In genomic region chr12:54945082-54945481, GRCh38 we compare ENCODE assay signal across 24 cellular contexts. TPM values are rescaled to one million over a fixed set of nuclear protein-coding genes. Genes with fewer than 3 reads are reported as not detected.
DNase-seq lines count a peak whose midpoint lies in the region; ATAC-seq and TF ChIP-seq lines count a peak whose summit lies in the region.
"Had no signal": no experiment of that assay in that cellular context is flagged by ENCODE, and none has a peak within 500 bp of the region (broad histone marks: within the 10 kb centered on the region; RNA-seq: fewer than 3 reads in every experiment).

No MANE protein-coding gene starts in this region.

- no peak for TF ChIP-seq CTCF in VCaP (conservative IDR thresholded peaks at IDR 0.05)
- TF ChIP-seq CTCF in fibroblast of the aortic adventitia (IDR thresholded peaks at IDR 0.05; ENCODE audit: insufficient read depth, low read length), result no peak
- TF ChIP-seq CTCF in lung (IDR thresholded peaks at IDR 0.05; ENCODE audit: control extremely low read depth, extremely low read depth), result no peak
- TF ChIP-seq CTCF in spleen (IDR thresholded peaks at IDR 0.05 in 8 of 11, conservative IDR thresholded peaks at IDR 0.05 in 3 of 11), result no peak

- H3K36me3 ChIP-seq in lung (ENCODE audit: control insufficient read depth in 2 of 2, insufficient read depth in 2 of 2, low read length in 2 of 2) (no peaks in the 10 kb centered on the region), spleen (peaks cover 0 to 8% (median 0%) of the 10 kb centered on the region in 6 donors)
- H3K36me3 ChIP-seq: BE2C; BLaER1 treated with 17β-estradiol and CSF1 and Interleukin-3, amounts not matched to agents 10 nM and 100 nM had no signal

- H3K27ac ChIP-seq in VCaP (peak overlapping the region; percentile 49), lung (ENCODE audit: low read depth in 1 of 2, low read length in 1 of 2) (no peak overlapping the region), spleen (no peak overlapping the region)
- H3K27ac ChIP-seq: 22Rv1; BLaER1 treated with 17β-estradiol and CSF1 and Interleukin-3, amounts not matched to agents 10 nM and 100 nM had no signal

- no peak for ATAC-seq in lung (ENCODE audit: insufficient read depth, low FRiP score)

- H3K27me3 ChIP-seq in lung (ENCODE audit: control insufficient read depth, insufficient read depth), result no peaks in the 10 kb centered on the region
- no peaks in the 10 kb centered on the region for H3K27me3 ChIP-seq in spleen (replicated peaks in 1 of 7)
- H3K27me3 ChIP-seq: BLaER1 treated with 17β-estradiol and CSF1 and Interleukin-3, amounts not matched to agents 10 nM and 100 nM had no signal

- DNase-seq in NOMO-1 treated with DMSO at 0.1 percent for 48 hours (lab: John Stamatoyannopoulos, UW; ENCODE audit: unreplicated experiment) (peak; percentile 18), NOMO-1 (lab: John Stamatoyannopoulos, UW; ENCODE audit: unreplicated experiment in 2 of 2) (no peak), fibroblast of the aortic adventitia (ENCODE audit: low read depth) (peak; percentile 17), lung (ENCODE audit: low spot score) (peak; percentile 39), COLO829 (ENCODE audit: low spot score) (no peak), spleen (no peak), NCI-H774 (lab: John Stamatoyannopoulos, UW) (no peak)
- DNase-seq: AML-193; BE2C; Calu3; CD4-positive, alpha-beta T cell; CD8-positive, alpha-beta memory T cell; COR-L47; DMS53; DMS79 treated with DMSO at 0.1 percent for 48 hours; GF-D8; H7; HCEC 1CT had no signal

- H3K9me3 ChIP-seq in lung (ENCODE audit: control insufficient read depth in 2 of 2, insufficient read depth in 1 of 2, low read length in 1 of 2) (peaks cover 0 to 1% of the 10 kb centered on the region in 2 donors), spleen (no peaks in the 10 kb centered on the region)
- H3K9me3 ChIP-seq: BE2C had no signal

- H3K4me1 ChIP-seq in lung (ENCODE audit: control insufficient read depth in 2 of 2, insufficient read depth in 2 of 2, low read length in 2 of 2), result no peaks in the 10 kb centered on the region
- no peaks in the 10 kb centered on the region for H3K4me1 ChIP-seq in spleen
- H3K4me1 ChIP-seq: BE2C had no signal

- WGBS in lung, 2 donors, result 44 to 59% methylated on average over 2 of the region's 2 CpGs
- 64 to 87% (median 77%) methylated on average over 2 of the region's 2 CpGs for WGBS in spleen, 5 donors

- intact Hi-C loops in spleen (cut with DNase I; ENCODE audit: low total_unique reads), result no loop called here

- no peak overlapping the region for H3K4me3 ChIP-seq in fibroblast of the aortic adventitia (ENCODE audit: low read depth, low read length)
- no peak overlapping the region for H3K4me3 ChIP-seq in lung
- no peak overlapping the region for H3K4me3 ChIP-seq in spleen
- H3K4me3 ChIP-seq: BLaER1 treated with 17β-estradiol and CSF1 and Interleukin-3, amounts not matched to agents 10 nM and 100 nM had no signal

- no peak for TF ChIP-seq POLR2A in spleen (IDR thresholded peaks at IDR 0.05)

RNA-seq across cellular contexts. Expression of gene TESPA1, which starts 39.5 kb away (rescaled TPM):
- not detected in 2 replicates for total RNA-seq in fibroblast of the aortic adventitia (ENCODE audit: low replicate concordance)
- 1 to 10 TPM; 1.3 to 3.1 TPM for total RNA-seq in lung
- polyA plus RNA-seq in lung, result 1 to 10 TPM in 1 of 2 donors, under 1 TPM in 1; 0.73 to 2.2 TPM
- 10 to 100 TPM in 6 of 7 donors, 1 to 10 TPM in 1; 9.3 to 16.8 (median 13.8) TPM for total RNA-seq in spleen
- polyA plus RNA-seq in spleen, result 10 to 100 TPM in 1 of 3 donors, 1 to 10 TPM in 2; 7.3 to 10.4 (median 7.7) TPM
- total RNA-seq: Calu3, G401, H1, H7 had no signal
- polyA plus RNA-seq: AG04450, H1 had no signal

Comparison
In these comparisons a context has a peak if more than half of its experiments do, and no peak if none do; other contexts are left out.
1. DNase-seq: peak in NOMO-1 treated with DMSO at 0.1 percent for 48 hours (single experiment), fibroblast of the aortic adventitia (single experiment) and lung (single experiment); none in NOMO-1 (0 of 2), COLO829 (single experiment), spleen (single experiment) and NCI-H774 (single experiment).